Comparison of ENCODE assay signal across 8 cellular contexts in the genomic region with DNA sequence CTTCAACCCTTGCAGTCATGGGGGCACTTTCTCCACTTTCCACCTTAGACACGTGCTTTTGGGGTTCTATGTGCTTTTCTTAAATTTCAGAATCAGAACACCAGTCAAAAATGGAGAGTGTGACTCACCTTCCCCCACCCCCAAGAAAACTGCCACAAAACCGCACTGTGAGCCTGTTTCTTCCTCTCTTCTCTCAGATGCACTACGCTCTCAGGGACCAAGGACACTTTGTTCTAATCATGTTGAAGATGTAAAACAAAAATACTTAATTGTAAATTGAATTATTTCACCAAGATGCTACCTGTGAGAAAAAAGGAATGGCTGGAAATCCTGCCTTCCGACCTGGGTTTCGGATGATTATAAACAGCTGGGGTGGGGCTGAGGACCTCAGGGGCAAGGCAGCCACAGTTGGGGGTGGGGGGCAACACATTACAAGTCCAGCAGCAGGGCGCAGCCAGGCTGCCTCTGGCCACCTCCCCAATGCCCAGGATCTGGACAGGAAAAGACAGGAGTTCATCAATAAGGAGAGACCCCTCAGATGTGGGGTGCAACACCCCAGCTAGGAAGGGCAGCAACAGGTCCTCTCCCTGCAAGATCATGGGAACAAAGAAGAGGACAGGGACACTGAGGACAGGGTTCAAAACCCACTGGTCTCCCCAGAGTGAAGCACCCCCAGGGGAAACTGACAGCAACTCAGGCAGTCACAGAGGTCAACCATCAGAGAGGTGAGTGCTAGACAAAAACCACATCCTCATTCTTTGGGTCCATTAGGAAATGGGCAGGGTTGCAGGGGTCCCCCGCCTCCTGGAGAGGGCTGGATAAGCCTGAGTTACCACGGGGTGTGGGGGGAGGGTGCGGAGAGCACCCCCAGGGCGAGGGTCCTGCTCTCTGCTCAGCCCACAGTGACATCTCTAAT. TPM values are rescaled to one million over a fixed set of nuclear protein-coding genes. Genes with fewer than 3 reads are reported as not detected.
DNase-seq lines count a peak whose midpoint lies in the region; ATAC-seq and TF ChIP-seq lines count a peak whose summit lies in the region.

No MANE protein-coding gene starts in this region.

- H3K14ac ChIP-seq in trophoblast cell (ENCODE audit: low read length), result no peak overlapping the region

- no peaks in the 10 kb centered on the region for H3K27me3 ChIP-seq in DOHH2 (ENCODE audit: control insufficient read depth, low read length)
- H3K27me3 ChIP-seq in trophoblast cell (ENCODE audit: insufficient read depth, low read length), result no peaks in the 10 kb centered on the region
- no peaks in the 10 kb centered on the region for H3K27me3 ChIP-seq in smooth muscle cell (ENCODE audit: low read depth)
- H3K27me3 ChIP-seq in esophagus muscularis mucosa, result no peaks in the 10 kb centered on the region

- DNase-seq in NOMO-1 treated with DMSO at 0.1 percent for 48 hours (lab: John Stamatoyannopoulos, UW; ENCODE audit: unreplicated experiment), result peak; percentile 69
- DNase-seq in activated T-helper 1 cell treated with anti-CD3 and anti-CD28 coated beads, Interleukin-2, amount 50 U/mL, for 16 hours (ENCODE audit: low read depth in 1 of 2, low spot score in 1 of 2), result peak; percentile 55 to 74
- DNase-seq in trophoblast cell, result no peak
- no peak for DNase-seq in smooth muscle cell (lab: John Stamatoyannopoulos, UW; ENCODE audit: unreplicated experiment)
- DNase-seq in RPMI8226, result no peak
- DNase-seq in esophagus muscularis mucosa (ENCODE audit: extremely low spot score), result no peak

- H3K79me1 ChIP-seq in trophoblast cell (ENCODE audit: low read length), result no peaks in the 10 kb centered on the region

- H2AK5ac ChIP-seq in trophoblast cell (ENCODE audit: low read length), result no peak overlapping the region

- H2BK120ac ChIP-seq in trophoblast cell (ENCODE audit: insufficient read depth, low read length, poor library complexity), result no peak overlapping the region

- H2AFZ ChIP-seq in trophoblast cell (ENCODE audit: insufficient read depth, low read length, poor library complexity) (no peak overlapping the region), smooth muscle cell (ENCODE audit: low read depth) (no peak overlapping the region)

- no peaks in the 10 kb centered on the region for H3K9me3 ChIP-seq in DOHH2 (ENCODE audit: control insufficient read depth, insufficient read depth, low read length)
- H3K9me3 ChIP-seq in trophoblast cell (ENCODE audit: insufficient read depth, low read depth, low read length), result peaks cover 5% of the 10 kb centered on the region
- no peaks in the 10 kb centered on the region for H3K9me3 ChIP-seq in smooth muscle cell (replicated peaks; ENCODE audit: low read depth)
- H3K9me3 ChIP-seq in esophagus muscularis mucosa, result no peaks in the 10 kb centered on the region

- H4K20me1 ChIP-seq in DOHH2 (ENCODE audit: control insufficient read depth, insufficient read depth, low read depth, low read length) (peaks cover 14% of the 10 kb centered on the region), smooth muscle cell (ENCODE audit: low read depth) (no peaks in the 10 kb centered on the region)

- no peak overlapping the region for H3K4ac ChIP-seq in trophoblast cell (ENCODE audit: low read depth, low read length)

- TF ChIP-seq POLR2A in esophagus muscularis mucosa (IDR thresholded peaks at IDR 0.05; ENCODE audit: low read depth), result no peak

- H3K9ac ChIP-seq in trophoblast cell (ENCODE audit: low read length) (no peak overlapping the region), smooth muscle cell (ENCODE audit: low read depth) (no peak overlapping the region)

- H4K91ac ChIP-seq in trophoblast cell (ENCODE audit: low read depth, low read length), result no peak overlapping the region

- H3K4me1 ChIP-seq in DOHH2 (ENCODE audit: control insufficient read depth, low read length) (peaks cover 28% of the 10 kb centered on the region), trophoblast cell (ENCODE audit: control insufficient read depth in 1 of 2, insufficient read depth in 2 of 2, low read length in 2 of 2) (peaks cover 5 to 9% of the 10 kb centered on the region in 2 experiments), smooth muscle cell (ENCODE audit: low read depth) (peaks cover 9% of the 10 kb centered on the region), esophagus muscularis mucosa (peaks cover 0 to 7% (median 0%) of the 10 kb centered on the region in 4 donors)

- no peaks in the 10 kb centered on the region for H3F3A ChIP-seq in DOHH2 (ENCODE audit: control insufficient read depth, insufficient read depth)
- H3F3A ChIP-seq in smooth muscle cell (ENCODE audit: low read depth), result no peaks in the 10 kb centered on the region

- H4K8ac ChIP-seq in trophoblast cell (ENCODE audit: low read depth, low read length), result no peak overlapping the region

- WGBS in trophoblast cell (ENCODE audit: extremely low coverage, insufficient coverage, insufficient read length), result no CpG with 5 or more reads among the region's 10 CpGs
- 83% methylated on average over 10 of the region's 10 CpGs for WGBS in smooth muscle cell (ENCODE audit: low lambda C conversion rate)
- 78% methylated on average over 10 of the region's 10 CpGs for WGBS in esophagus muscularis mucosa

- no peak overlapping the region for H2BK5ac ChIP-seq in trophoblast cell (ENCODE audit: low read depth, low read length, poor library complexity)

- peak; percentile 25 for ATAC-seq in GM21825 (IDR thresholded peaks at IDR 0.05; ENCODE audit: unreplicated experiment)

- no peak for TF ChIP-seq EP300 in esophagus muscularis mucosa (IDR thresholded peaks at IDR 0.05)

- no peak overlapping the region for H3K27ac ChIP-seq in DOHH2 (ENCODE audit: low read depth, low read length)
- H3K27ac ChIP-seq in trophoblast cell (ENCODE audit: low read depth, low read length), result no peak overlapping the region
- no peak overlapping the region for H3K27ac ChIP-seq in smooth muscle cell (ENCODE audit: low read depth)
- H3K27ac ChIP-seq in esophagus muscularis mucosa (replicated peaks in 1 of 4), result peak overlapping the region in 1 of 4 donors; percentile 41

- intact Hi-C loops in esophagus muscularis mucosa (cut with DNase I), result no loop called here

- peak overlapping the region; percentile 67 for H3K23ac ChIP-seq in trophoblast cell (ENCODE audit: low read length)

- H3K9me2 ChIP-seq in DOHH2 (replicated peaks; ENCODE audit: control insufficient read depth, low read length), result no peaks in the 10 kb centered on the region

- peaks cover 6% of the 10 kb centered on the region for H3K79me2 ChIP-seq in DOHH2 (ENCODE audit: control insufficient read depth, low read length)
- H3K79me2 ChIP-seq in trophoblast cell (ENCODE audit: control insufficient read depth, insufficient read depth, low read length, poor library complexity), result no peaks in the 10 kb centered on the region
- H3K79me2 ChIP-seq in smooth muscle cell (ENCODE audit: low read depth), result no peaks in the 10 kb centered on the region

- no peak overlapping the region for H4K12ac ChIP-seq in trophoblast cell (ENCODE audit: low read depth, low read length)

- no peak overlapping the region for H3K4me3 ChIP-seq in DOHH2 (ENCODE audit: low read length)
- H3K4me3 ChIP-seq in trophoblast cell (ENCODE audit: low read depth, low read length), result no peak overlapping the region
- no peak overlapping the region for H3K4me3 ChIP-seq in smooth muscle cell
- no peak overlapping the region for H3K4me3 ChIP-seq in esophagus muscularis mucosa

- no peak for TF ChIP-seq CTCF in DOHH2 (IDR thresholded peaks at IDR 0.05; ENCODE audit: low read depth, low read length, poor library complexity, severe bottlenecking)
- TF ChIP-seq CTCF in smooth muscle cell (IDR thresholded peaks at IDR 0.05; ENCODE audit: borderline replicate concordance, insufficient read depth, poor library complexity, severe bottlenecking), result no peak
- no peak for TF ChIP-seq CTCF in esophagus muscularis mucosa (IDR thresholded peaks at IDR 0.05)

- H3K36me3 ChIP-seq in DOHH2 (ENCODE audit: control insufficient read depth, low read length), result no peaks in the 10 kb centered on the region
- no peaks in the 10 kb centered on the region for H3K36me3 ChIP-seq in trophoblast cell (ENCODE audit: control insufficient read depth in 1 of 2, insufficient read depth in 2 of 2, low read length in 2 of 2)
- no peaks in the 10 kb centered on the region for H3K36me3 ChIP-seq in smooth muscle cell (ENCODE audit: low read depth)
- H3K36me3 ChIP-seq in esophagus muscularis mucosa, result no peaks in the 10 kb centered on the region

- H3K18ac ChIP-seq in trophoblast cell (ENCODE audit: low read length), result no peak overlapping the region

- H3K4me2 ChIP-seq in DOHH2 (ENCODE audit: low read length) (peak overlapping the region; percentile 23), trophoblast cell (ENCODE audit: low read length) (no peak overlapping the region), smooth muscle cell (no peak overlapping the region)

- H2BK12ac ChIP-seq in trophoblast cell (ENCODE audit: low read length), result no peak overlapping the region

RNA-seq across cellular contexts. Expression of a gene that starts 33.7 kb away (rescaled TPM):
- polyA plus RNA-seq in trophoblast cell (2013), result 6.3 and 6.5 TPM in 2 replicates
- 2.4 and 2.7 TPM in 2 replicates for total RNA-seq in smooth muscle cell
- 0.63 and 3.4 TPM in 2 replicates for polyA plus RNA-seq in smooth muscle cell
- 10 to 100 TPM in 3 of 4 donors, 1 to 10 TPM in 1; 7.9 to 14.1 (median 10.6) TPM for total RNA-seq in esophagus muscularis mucosa

Comparison
In these comparisons a context has a peak if more than half of its experiments do, and no peak if none do; other contexts are left out.
1. DNase-seq: peak in NOMO-1 treated with DMSO at 0.1 percent for 48 hours (single experiment) and activated T-helper 1 cell treated with anti-CD3 and anti-CD28 coated beads, Interleukin-2, amount 50 U/mL, for 16 hours (2 of 2); none in trophoblast cell (0 of 2), smooth muscle cell (single experiment), RPMI8226 (single experiment) and esophagus muscularis mucosa (single experiment).